In genomic region chr12:56929780-56930179, GRCh38 we compare ENCODE assay signal across 18 cellular contexts. TPM values are rescaled to one million over a fixed set of nuclear protein-coding genes. Genes with fewer than 3 reads are reported as not detected.
A peak's percentile ranks its signal among the peaks of the same experiment; 100 is the strongest.
DNase-seq lines count a peak whose midpoint lies in the region; ATAC-seq and TF ChIP-seq lines count a peak whose summit lies in the region.
"Had no signal": no experiment of that assay in that cellular context is flagged by ENCODE, and none has a peak within 500 bp of the region (broad histone marks: within the 10 kb centered on the region; RNA-seq: fewer than 3 reads in every experiment).

No MANE protein-coding gene starts in this region.

- H3K27me3 ChIP-seq in heart right ventricle: no peaks in the 10 kb centered on the region

- no peaks in the 10 kb centered on the region for H3K9me3 Mint-ChIP-seq in nephron progenitor cell
- H3K9me3 Mint-ChIP-seq in stimulated activated effector memory CD8-positive, alpha-beta T cell treated with anti-CD3 and anti-CD28 coated beads, Interleukin-12 subunit alpha, Interleukin-12 subunit beta, amount 100 ng/mL, for 72 hours: no peaks in the 10 kb centered on the region
- H3K9me3 Mint-ChIP-seq: CD4-positive, alpha-beta T cell had no signal

- peak overlapping the region; percentile 50 for H3K27ac Mint-ChIP-seq in nephron progenitor cell
- H3K27ac Mint-ChIP-seq in stimulated activated effector memory CD8-positive, alpha-beta T cell treated with anti-CD3 and anti-CD28 coated beads, Interleukin-12 subunit alpha, Interleukin-12 subunit beta, amount 100 ng/mL, for 72 hours: peak overlapping the region; percentile 69
- H3K27ac Mint-ChIP-seq: CD4-positive, alpha-beta T cell had no signal

- peaks cover 42% of the 10 kb centered on the region for H3K4me1 Mint-ChIP-seq in nephron progenitor cell
- H3K4me1 Mint-ChIP-seq in stimulated activated effector memory CD8-positive, alpha-beta T cell treated with anti-CD3 and anti-CD28 coated beads, Interleukin-12 subunit alpha, Interleukin-12 subunit beta, amount 100 ng/mL, for 72 hours: no peaks in the 10 kb centered on the region

- no peak overlapping the region for H3K27ac ChIP-seq in heart right ventricle
- H3K27ac ChIP-seq: 22Rv1, A549, C4-2B, HL-60 had no signal

- peaks cover 0 to 21% (median 4%) of the 10 kb centered on the region in 9 donors for H3K4me1 ChIP-seq in heart right ventricle
- H3K4me1 ChIP-seq: Caco-2 had no signal

- no peaks in the 10 kb centered on the region for H3K36me3 ChIP-seq in heart right ventricle
- H3K36me3 ChIP-seq: HAP-1 had no signal

- ATAC-seq in heart right ventricle: no peak
- ATAC-seq in stimulated activated effector memory CD8-positive, alpha-beta T cell treated with anti-CD3 and anti-CD28 coated beads, Interleukin-12 subunit alpha, Interleukin-12 subunit beta, amount 100 ng/mL, for 72 hours: no peak
- ATAC-seq in GM21717 (IDR thresholded peaks at IDR 0.05; ENCODE audit: unreplicated experiment): no peak
- ATAC-seq: A549 had no signal

- peaks cover 14% of the 10 kb centered on the region for H3K27me3 Mint-ChIP-seq in nephron progenitor cell (ENCODE audit: low read depth, poor library complexity)
- H3K27me3 Mint-ChIP-seq: CD4-positive, alpha-beta T cell had no signal

- peak; percentile 67 for DNase-seq in cardiac septum (ENCODE audit: low spot score)
- no peak for DNase-seq in heart right ventricle
- DNase-seq in nephron progenitor cell: no peak
- DNase-seq in stimulated activated effector memory CD8-positive, alpha-beta T cell treated with anti-CD3 and anti-CD28 coated beads, Interleukin-12 subunit alpha, Interleukin-12 subunit beta, amount 100 ng/mL, for 72 hours (ENCODE audit: low spot score in 2 of 2): no peak
- no peak for DNase-seq in HT-29 (ENCODE audit: low spot score)
- DNase-seq in NCI-H345 (lab: John Stamatoyannopoulos, UW): no peak
- DNase-seq: AML-193; Caco-2; CD4-positive, alpha-beta T cell; IMR-90 had no signal

- no peaks in the 10 kb centered on the region for H3K9me3 ChIP-seq in heart right ventricle
- H3K9me3 ChIP-seq: A549, Caco-2, HAP-1 had no signal

- no peak overlapping the region for H3K4me3 Mint-ChIP-seq in nephron progenitor cell
- no peak overlapping the region for H3K4me3 Mint-ChIP-seq in stimulated activated effector memory CD8-positive, alpha-beta T cell treated with anti-CD3 and anti-CD28 coated beads, Interleukin-12 subunit alpha, Interleukin-12 subunit beta, amount 100 ng/mL, for 72 hours
- H3K4me3 Mint-ChIP-seq: CD4-positive, alpha-beta T cell had no signal

- intact Hi-C loops in cardiac septum (cut with DNase I): no loop called here
- intact Hi-C loops in heart right ventricle (cut with DNase I): no loop called here

- H3K4me3 ChIP-seq in heart right ventricle: no peak overlapping the region
- H3K4me3 ChIP-seq: A549, HAP-1 had no signal

- no peaks in the 10 kb centered on the region for H3K36me3 Mint-ChIP-seq in nephron progenitor cell (ENCODE audit: low read depth)
- H3K36me3 Mint-ChIP-seq in stimulated activated effector memory CD8-positive, alpha-beta T cell treated with anti-CD3 and anti-CD28 coated beads, Interleukin-12 subunit alpha, Interleukin-12 subunit beta, amount 100 ng/mL, for 72 hours: no peaks in the 10 kb centered on the region

- WGBS in heart right ventricle, 2 donors: 82 to 86% methylated on average over 4 of the region's 4 CpGs

- TF ChIP-seq CTCF in heart right ventricle (IDR thresholded peaks at IDR 0.05) (no peak), nephron progenitor cell (IDR thresholded peaks at IDR 0.05) (no peak)

RNA-seq across cellular contexts. Expression of gene SDR9C7, which starts 4.4 kb away (rescaled TPM):
- total RNA-seq in cardiac septum (0.27 TPM), heart right ventricle (under 1 TPM in 2 of 10 donors, not detected in 8; 0.14 to 0.28 TPM)
- polyA plus RNA-seq in heart right ventricle: under 1 TPM; 0.04 to 0.29 TPM
- not detected in 2 replicates for total RNA-seq in HT-29 (2014; rRNA removed; shearing (Covaris generic))
- total RNA-seq: Caco-2; CD4-positive, alpha-beta T cell; H1; IMR-90 had no signal
- polyA plus RNA-seq: A549, BJ, IMR-90 had no signal

RNA-seq across cellular contexts. Expression of gene RDH16, which starts 27.6 kb away (rescaled TPM):
- total RNA-seq in cardiac septum: 0.22 TPM
- total RNA-seq in heart right ventricle: under 1 TPM in 8 of 10 donors, not detected in 2; 0.12 to 0.32 (median 0.23) TPM
- under 1 TPM; 0.12 to 0.59 TPM for polyA plus RNA-seq in heart right ventricle
- total RNA-seq in HT-29 (2014; rRNA removed; shearing (Covaris generic)): not detected in 2 replicates
- total RNA-seq: IMR-90 had no signal
- polyA plus RNA-seq: IMR-90 had no signal
